ENCODE assay signal across 23 cellular contexts in the genomic region with DNA sequence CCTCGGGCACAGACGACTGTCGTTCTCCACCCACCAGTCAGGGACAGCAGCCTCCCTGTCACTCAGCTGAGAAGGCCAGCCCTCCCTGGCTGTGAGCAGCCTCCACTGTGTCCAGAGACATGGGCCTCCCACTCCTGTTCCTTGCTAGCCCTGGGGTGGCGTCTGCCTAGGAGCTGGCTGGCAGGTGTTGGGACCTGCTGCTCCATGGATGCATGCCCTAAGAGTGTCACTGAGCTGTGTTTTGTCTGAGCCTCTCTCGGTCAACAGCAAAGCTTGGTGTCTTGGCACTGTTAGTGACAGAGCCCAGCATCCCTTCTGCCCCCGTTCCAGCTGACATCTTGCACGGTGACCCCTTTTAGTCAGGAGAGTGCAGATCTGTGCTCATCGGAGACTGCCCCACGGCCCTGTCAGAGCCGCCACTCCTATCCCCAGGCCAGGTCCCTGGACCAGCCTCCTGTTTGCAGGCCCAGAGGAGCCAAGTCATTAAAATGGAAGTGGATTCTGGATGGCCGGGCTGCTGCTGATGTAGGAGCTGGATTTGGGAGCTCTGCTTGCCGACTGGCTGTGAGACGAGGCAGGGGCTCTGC. TPM values are rescaled to one million over a fixed set of nuclear protein-coding genes. Genes with fewer than 3 reads are reported as not detected.
DNase-seq lines count a peak whose midpoint lies in the region; ATAC-seq and TF ChIP-seq lines count a peak whose summit lies in the region.
"Had no signal": no experiment of that assay in that cellular context is flagged by ENCODE, and none has a peak within 500 bp of the region (broad histone marks: within the 10 kb centered on the region; RNA-seq: fewer than 3 reads in every experiment).

No MANE protein-coding gene starts in this region.

- H2AFZ ChIP-seq in IMR-90 (replicated peaks; ENCODE audit: low read length, poor library complexity), result no peak overlapping the region
- H2AFZ ChIP-seq: GM23338 had no signal

- DNase-seq in COLO668 (lab: John Stamatoyannopoulos, UW; ENCODE audit: unreplicated experiment), result peak; percentile 46
- no peak for DNase-seq in IMR-90
- no peak for DNase-seq in NCI-H524 (lab: John Stamatoyannopoulos, UW)
- DNase-seq in stimulated activated CD4-positive, alpha-beta T cell treated with anti-CD3 and anti-CD28 coated beads, Interleukin-2, amount 100 ng/mL, for 48 hours, result no peak
- DNase-seq: activated CD4-positive, alpha-beta memory T cell treated with anti-CD3 and anti-CD28 coated beads, Interleukin-2, amount 10 ng/mL, durations not matched to agents 7 days and 5 days; activated CD4-positive, CD25-positive, alpha-beta regulatory T cell treated with anti-CD3 and anti-CD28 coated beads, Interleukin-2, amount 50 U/mL, for 72 hours; activated effector memory CD4-positive, alpha-beta T cell treated with anti-CD3 and anti-CD28 coated beads, Interleukin-2, amount 50 U/mL, for 16 hours; kidney glomerular epithelial cell; lower lobe of right lung; NCI-H1105 treated with DMSO at 0.1 percent for 48 hours; NCI-H510A treated with DMSO at 0.1 percent for 48 hours; stimulated activated CD4-positive, alpha-beta T cell treated with anti-CD3 and anti-CD28 coated beads, Interleukin-1b, Interleukin-23, amount 100 ng/mL, for 48 hours; T-cell had no signal

- TF ChIP-seq POLR2A in IMR-90 (IDR thresholded peaks at IDR 0.05; ENCODE audit: low read depth, low read length), result no peak

- no peak for ATAC-seq in IMR-90 (ENCODE audit: low read depth)
- ATAC-seq in HG03457 (IDR thresholded peaks at IDR 0.05; ENCODE audit: unreplicated experiment), result no peak
- ATAC-seq: GM23338, lower lobe of right lung, mucosa of descending colon, T-cell had no signal

- no peaks in the 10 kb centered on the region for H3K9me3 ChIP-seq in IMR-90 (ENCODE audit: control insufficient read depth, insufficient read depth, low read length)
- H3K9me3 ChIP-seq: breast epithelium, lower lobe of right lung, mucosa of descending colon, prostate gland, SJSA1 had no signal

- peak overlapping the region; percentile 35 for H2AK9ac ChIP-seq in IMR-90 (replicated peaks; ENCODE audit: low read depth, low read length, poor library complexity)

- H3K9me1 ChIP-seq in IMR-90 (ENCODE audit: insufficient read depth, low read length), result peaks cover 9% of the 10 kb centered on the region; the same call in 1 of the 2 replicates

- no TSS peak for BruUV-seq in IMR-90 (replicated peaks; lab: Mats Ljungman, UMichigan)

- no peak for TF ChIP-seq CTCF in IMR-90 (conservative IDR thresholded peaks at IDR 0.05; ENCODE audit: low read depth, low read length)

- peaks cover 21% of the 10 kb centered on the region for H4K20me1 ChIP-seq in IMR-90 (ENCODE audit: insufficient read depth, low read length)

- H4K91ac ChIP-seq in IMR-90 (ENCODE audit: insufficient read depth, low read depth, low read length), result no peak overlapping the region

- intact Hi-C loops in IMR-90 (cut with micrococcal nuclease), result no loop called here

- no peak for TF ChIP-seq RAD21 in IMR-90 (IDR thresholded peaks at IDR 0.05; ENCODE audit: low read length)

- H3K9ac ChIP-seq in IMR-90 (ENCODE audit: low read depth, low read length) (no peak overlapping the region), rectal smooth muscle tissue (ENCODE audit: low read length) (no peak overlapping the region)

- H3K79me1 ChIP-seq in IMR-90 (ENCODE audit: low read depth in 1 of 2, low read length in 2 of 2), result peaks cover 0 to 8% of the 10 kb centered on the region in 2 experiments; a peak in 1 of 4 replicates

- no peak overlapping the region for H2BK15ac ChIP-seq in IMR-90 (ENCODE audit: low read depth, low read length)

- no peak overlapping the region for H3K23ac ChIP-seq in IMR-90 (ENCODE audit: low read depth, low read length)

- POLR2A ChIA-PET in IMR-90 (lab: Charles Lee; ENCODE audit: unreplicated experiment), result no interaction called here

- H3K4me3 ChIP-seq in IMR-90 (ENCODE audit: insufficient read depth, low read depth, low read length), result no peak overlapping the region
- H3K4me3 ChIP-seq in rectal smooth muscle tissue (ENCODE audit: low read length), result peak overlapping the region; percentile 27
- H3K4me3 ChIP-seq: breast epithelium, GM23338, lower lobe of right lung, mucosa of descending colon, prostate gland, SJSA1, skin epidermis had no signal

- no peak overlapping the region for H3K4me2 ChIP-seq in IMR-90 (ENCODE audit: low read depth, low read length)
- H3K4me2 ChIP-seq: GM23338 had no signal

- dilution Hi-C loops in IMR-90 (cut with HindIII; ENCODE audit: low sequenced_read_pairs, unreplicated experiment), result no loop called here

- no peak overlapping the region for H3K18ac ChIP-seq in IMR-90 (ENCODE audit: low read depth, low read length)

- no peak overlapping the region for H3K56ac ChIP-seq in IMR-90 (ENCODE audit: extremely low read depth, insufficient read depth, low read length)

- CTCF ChIA-PET in IMR-90 (lab: Yijun Ruan, JAX), result interaction anchor here (0.8 kb wide), 1 partner anchor 16 kb away, joined by 3 read pairs; no protein-coding TSS in a partner anchor

- H3K4me1 ChIP-seq in IMR-90 (ENCODE audit: control insufficient read depth, insufficient read depth, low read length), result peaks cover 11% of the 10 kb centered on the region
- peaks cover 20% of the 10 kb centered on the region for H3K4me1 ChIP-seq in rectal smooth muscle tissue (ENCODE audit: control insufficient read depth, insufficient read depth, low read length)
- H3K4me1 ChIP-seq: breast epithelium, lower lobe of right lung, prostate gland had no signal

- H3K36me3 ChIP-seq in IMR-90 (ENCODE audit: control insufficient read depth, insufficient read depth, low read length), result peaks cover 42% of the 10 kb centered on the region; the same call in 1 of the 2 replicates
- peaks cover 17% of the 10 kb centered on the region for H3K36me3 ChIP-seq in rectal smooth muscle tissue (ENCODE audit: control insufficient read depth, insufficient read depth, low read length)
- H3K36me3 ChIP-seq: breast epithelium had no signal

- H4K5ac ChIP-seq in IMR-90 (ENCODE audit: low read depth, low read length), result no peak overlapping the region

- no peak overlapping the region for H2BK120ac ChIP-seq in IMR-90 (ENCODE audit: low read depth, low read length)

- H4K8ac ChIP-seq in IMR-90 (ENCODE audit: low read depth in 2 of 2, low read length in 2 of 2), result no peak overlapping the region

- H3K4ac ChIP-seq in IMR-90 (ENCODE audit: low read depth, low read length), result no peak overlapping the region

- H3K27me3 ChIP-seq in IMR-90 (ENCODE audit: control insufficient read depth, insufficient read depth, low read length), result no peaks in the 10 kb centered on the region
- H3K27me3 ChIP-seq in rectal smooth muscle tissue (ENCODE audit: control insufficient read depth, insufficient read depth, low read length), result no peaks in the 10 kb centered on the region
- H3K27me3 ChIP-seq: breast epithelium, SJSA1 had no signal

- H2BK5ac ChIP-seq in IMR-90 (ENCODE audit: low read depth, low read length, poor library complexity, severe bottlenecking), result no peak overlapping the region

- no peak overlapping the region for H3K27ac ChIP-seq in IMR-90 (ENCODE audit: insufficient read depth, low read length)
- peak overlapping the region; percentile 3 for H3K27ac ChIP-seq in cingulate gyrus (ENCODE audit: low read depth, low read length)
- peak overlapping the region; percentile 63 for H3K27ac ChIP-seq in rectal smooth muscle tissue (ENCODE audit: low read depth, low read length)
- H3K27ac ChIP-seq: breast epithelium, lower lobe of right lung, prostate gland, SJSA1, skin epidermis had no signal

- WGBS in IMR-90 (ENCODE audit: extremely low coverage in 2 of 2, insufficient read length in 1 of 2), 2 experiments, result 81% methylated on average over 4 of the region's 13 CpGs; no CpG with 5 or more reads in 1 of the 2 experiments

- in situ Hi-C loops in IMR-90 (cut with MboI; ENCODE audit: low sequenced_read_pairs), result no loop called here

- H3K14ac ChIP-seq in IMR-90 (replicated peaks; ENCODE audit: low read depth, low read length), result no peak overlapping the region

- H2BK20ac ChIP-seq in IMR-90 (ENCODE audit: low read depth, low read length), result no peak overlapping the region

- H2AK5ac ChIP-seq in IMR-90 (ENCODE audit: low read depth, low read length), result 0 out of 2 replicates have a peak overlapping the region, but pooled peaks have one; percentile 38

TF ChIP-seq in IMR-90, 13 proteins besides CTCF, POLR2A, EP300 and RAD21:
- no peak for TF ChIP-seq SMC3 (IDR thresholded peaks at IDR 0.05; ENCODE audit: low read depth, low read length)
- no peak for TF ChIP-seq FOS (IDR thresholded peaks at IDR 0.05; ENCODE audit: low read depth, low read length)
- TF ChIP-seq, protein P1, sequence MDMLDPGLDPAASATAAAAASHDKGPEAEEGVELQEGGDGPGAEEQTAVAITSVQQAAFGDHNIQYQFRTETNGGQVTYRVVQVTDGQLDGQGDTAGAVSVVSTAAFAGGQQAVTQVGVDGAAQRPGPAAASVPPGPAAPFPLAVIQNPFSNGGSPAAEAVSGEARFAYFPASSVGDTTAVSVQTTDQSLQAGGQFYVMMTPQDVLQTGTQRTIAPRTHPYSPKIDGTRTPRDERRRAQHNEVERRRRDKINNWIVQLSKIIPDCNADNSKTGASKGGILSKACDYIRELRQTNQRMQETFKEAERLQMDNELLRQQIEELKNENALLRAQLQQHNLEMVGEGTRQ (IDR thresholded peaks at IDR 0.05; ENCODE audit: low read depth, low read length), result no peak
- TF ChIP-seq MXI1 (IDR thresholded peaks at IDR 0.05; ENCODE audit: borderline replicate concordance, low read depth, low read length), result no peak
- no peak for TF ChIP-seq NFE2L2 (IDR thresholded peaks at IDR 0.05; ENCODE audit: low read depth, low read length)
- no peak for TF ChIP-seq RFX5 (IDR thresholded peaks at IDR 0.05; ENCODE audit: low read depth, low read length)
- no peak for TF ChIP-seq MAFK (IDR thresholded peaks at IDR 0.05; ENCODE audit: low read depth, low read length)
- no peak for TF ChIP-seq RCOR1 (IDR thresholded peaks at IDR 0.05; ENCODE audit: insufficient replicate concordance, low read length)
- no peak for TF ChIP-seq MAZ (IDR thresholded peaks at IDR 0.05; ENCODE audit: borderline replicate concordance, low read depth, low read length)
TF ChIP-seq in IMR-90: peak in this region for 0.

RNA-seq across cellular contexts. Expression of a gene that starts 7.9 kb away (rescaled TPM):
- total RNA-seq in IMR-90 (2012; rRNA removed), result under 0.01 and 0.28 TPM in 2 replicates
- polyA plus RNA-seq in IMR-90 (2012; rRNA removed), result 0.07 and 0.09 TPM in 2 replicates
- polyA plus RNA-seq in IMR-90 (2012; cell fraction: cytosol; rRNA removed), result 0.07 TPM in 1 of 2 replicates, not detected in the other
- polyA plus RNA-seq in IMR-90 (2012; cell fraction: nucleus; rRNA removed; ENCODE audit: low replicate concordance), result 1.2 and 2.0 TPM in 2 replicates
- polyA plus RNA-seq: IgD-negative memory B cell had no signal

RNA-seq across cellular contexts. Expression of a gene that starts 51.8 kb away (rescaled TPM):
- total RNA-seq in IMR-90 (2012; rRNA removed), result 11.8 and 13.1 TPM in 2 replicates
- polyA plus RNA-seq in IMR-90 (2012; rRNA removed), result 12.0 and 15.7 TPM in 2 replicates
- polyA plus RNA-seq in IMR-90 (2012; cell fraction: cytosol; rRNA removed), result 9.1 and 13.7 TPM in 2 replicates
- 27.6 and 42.6 TPM in 2 replicates for polyA plus RNA-seq in IMR-90 (2012; cell fraction: nucleus; rRNA removed; ENCODE audit: low replicate concordance)
